ENCODE assay signal across 8 cellular contexts in the genomic region with DNA sequence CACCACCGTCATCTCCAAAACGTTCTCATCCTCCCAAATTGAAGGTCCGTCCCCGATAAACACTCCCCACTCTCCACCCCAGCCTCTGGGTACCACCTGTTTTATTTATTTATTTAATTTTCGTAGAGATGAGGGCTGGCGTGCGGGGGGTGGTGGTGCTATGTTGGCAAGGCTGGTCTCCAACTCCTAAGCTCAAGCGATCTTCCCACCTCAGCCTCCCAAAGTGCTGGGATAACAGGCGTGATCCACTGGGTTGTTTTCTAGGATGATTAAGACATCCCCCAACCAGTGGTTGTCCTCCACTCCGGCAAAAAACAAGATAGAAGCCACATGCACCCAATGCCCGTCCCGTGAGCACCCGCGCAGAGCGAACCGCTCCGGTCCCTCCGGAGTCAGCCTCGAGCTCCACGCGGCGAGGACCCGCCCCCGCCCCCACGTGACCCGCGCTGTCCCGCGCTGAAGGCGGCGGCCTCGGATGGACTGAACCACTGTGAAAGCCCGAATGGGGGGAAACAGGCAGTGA. TPM values are rescaled to one million over a fixed set of nuclear protein-coding genes. Genes with fewer than 3 reads are reported as not detected.
A peak's percentile ranks its signal among the peaks of the same experiment; 100 is the strongest.
DNase-seq lines count a peak whose midpoint lies in the region; ATAC-seq and TF ChIP-seq lines count a peak whose summit lies in the region.

No MANE protein-coding gene starts in this region.

- H3K27ac ChIP-seq in dorsolateral prefrontal cortex: peak overlapping the region; percentile 99 to 100 (median 100)

- H3K4me3 ChIP-seq in AG04449 (ENCODE audit: low read depth, low read length) (peak overlapping the region; percentile 88), dorsolateral prefrontal cortex (peak overlapping the region; percentile 72 to 100 (median 96))

- H3K27me3 ChIP-seq in dorsolateral prefrontal cortex: no peaks in the 10 kb centered on the region

- ATAC-seq in GM18511 (IDR thresholded peaks at IDR 0.05; ENCODE audit: unreplicated experiment) (peak; percentile 59), HG02981 (IDR thresholded peaks at IDR 0.05; ENCODE audit: unreplicated experiment) (peak; percentile 46)

- TF ChIP-seq CTCF in AG04449 (IDR thresholded peaks at IDR 0.05; ENCODE audit: insufficient read depth, low read length, missing control alignments) (no peak), dorsolateral prefrontal cortex (IDR thresholded peaks at IDR 0.05 in 54 of 56, conservative IDR thresholded peaks at IDR 0.05 in 2 of 56; ENCODE audit: low read depth in 1 of 56, partially characterized antibody in 56 of 56) (peak in 6 of 56 donors; percentile 10 to 42 (median 15))

- DNase-seq in AG04449 (ENCODE audit: low read depth, low spot score): peak; percentile 19
- peak; percentile 88 for DNase-seq in NCI-H2107 (lab: John Stamatoyannopoulos, UW)
- DNase-seq in activated CD4-positive, alpha-beta T cell treated with anti-CD3 and anti-CD28 coated beads for 4 hours: peak; percentile 90 to 93
- peak; percentile 82 to 92 (median 89) for DNase-seq in dorsolateral prefrontal cortex
- DNase-seq in lung microvascular endothelial cell (ENCODE audit: low read depth in 2 of 2): peak; percentile 91 to 95
- peak; percentile 85 for DNase-seq in stimulated activated CD8-positive, alpha-beta memory T cell treated with anti-CD3 and anti-CD28 coated beads, Interleukin-12 subunit alpha, Interleukin-12 subunit beta, amount 100 ng/mL, for 1 hour (ENCODE audit: low read depth)

- intact Hi-C loops in dorsolateral prefrontal cortex (cut with DNase I): loop anchor here (2.0 to 10.0 kb wide), 6 partner anchors 39 to 779 kb away; a partner anchor contains a TSS

- CTCF ChIA-PET in AG04449 (lab: Yijun Ruan, JAX): interaction anchor here (1.5 to 3.4 kb wide), 2 partner anchors 11 to 144 kb away, joined by 4 to 16 read pairs; no protein-coding TSS in a partner anchor

- POLR2A ChIA-PET in AG04449 (lab: Yijun Ruan, JAX): interaction anchor here (0.6 to 1.7 kb wide), 9 partner anchors 10 to 178 kb away, joined by 3 to 6 read pairs (median 4); a partner anchor contains a TSS

RNA-seq across cellular contexts. Expression of a gene that starts 0.9 kb away (rescaled TPM):
- total RNA-seq in dorsolateral prefrontal cortex: 10 to 100 TPM; 59.7 to 91.4 (median 71.8) TPM
- 141 and 143 TPM in 2 replicates for total RNA-seq in lung microvascular endothelial cell

RNA-seq across cellular contexts. Expression of a gene that starts 39.5 kb away (rescaled TPM):
- total RNA-seq in dorsolateral prefrontal cortex (10 to 100 TPM; 18.8 to 54.8 (median 30.8) TPM), lung microvascular endothelial cell (5.6 and 6.5 TPM in 2 replicates)

RNA-seq across cellular contexts. Expression of a gene that starts 49.7 kb away (rescaled TPM):
- 10 to 100 TPM; 19.5 to 66.3 (median 29.6) TPM for total RNA-seq in dorsolateral prefrontal cortex
- 2.8 and 3.8 TPM in 2 replicates for total RNA-seq in lung microvascular endothelial cell

Comparison
In these comparisons a context has a peak if more than half of its experiments do, and no peak if none do; other contexts are left out.
1. Peak in every context shown above with its lines: DNase-seq, ATAC-seq, H3K4me3 ChIP-seq and H3K27ac ChIP-seq.
2. DNase-seq: peak in every context shown above with its lines; median percentile 93 in lung microvascular endothelial cell; 92 in activated CD4-positive, alpha-beta T cell treated with anti-CD3 and anti-CD28 coated beads for 4 hours; 89 in dorsolateral prefrontal cortex; 88 in NCI-H2107; 85 in stimulated activated CD8-positive, alpha-beta memory T cell treated with anti-CD3 and anti-CD28 coated beads, Interleukin-12 subunit alpha, Interleukin-12 subunit beta, amount 100 ng/mL, for 1 hour; 19 in AG04449.